10 cellular contexts compared by ENCODE assay signal in the genomic region with DNA sequence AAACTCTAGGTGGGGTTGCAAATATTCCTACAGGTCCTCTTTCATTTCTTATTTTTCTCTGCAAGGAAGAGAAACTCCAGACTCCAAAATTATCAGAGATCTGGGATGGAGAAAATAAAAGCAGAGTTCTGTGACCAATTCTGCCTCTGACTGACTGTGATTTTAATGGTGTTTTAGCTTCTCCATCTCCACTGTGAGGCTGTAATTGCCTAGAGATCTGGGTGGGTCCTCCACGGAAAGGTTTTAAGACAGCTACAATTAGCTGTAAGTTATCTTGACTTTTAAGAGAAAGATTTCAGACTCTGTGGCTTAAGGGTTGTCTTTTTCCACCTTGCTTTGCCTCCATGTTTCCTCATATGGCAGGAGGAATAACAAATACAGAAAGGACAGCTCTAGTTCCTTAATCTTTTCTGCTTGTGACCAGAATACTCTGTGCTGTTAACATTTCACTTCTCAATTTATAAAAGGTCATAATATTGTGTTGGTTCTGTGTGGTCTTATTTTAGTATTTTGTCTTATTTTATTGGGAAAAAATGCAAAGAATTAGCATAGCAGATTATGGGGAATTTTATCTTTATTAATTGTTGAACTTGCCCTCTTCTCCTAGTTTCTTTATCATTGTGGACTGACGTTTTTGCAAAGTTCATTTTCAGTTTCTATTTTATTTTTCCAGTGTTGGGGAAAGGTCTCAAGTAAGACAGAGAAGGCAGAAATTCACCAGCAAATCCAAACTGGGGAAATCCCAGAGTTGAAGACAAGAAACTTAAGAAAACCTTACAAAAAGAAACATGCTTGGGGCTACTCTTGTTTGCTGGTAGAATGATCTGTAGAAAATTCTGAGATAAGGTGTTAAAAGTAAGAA.
DNase-seq lines count a peak whose midpoint lies in the region; ATAC-seq and FAIRE-seq lines count a peak whose summit lies in the region.
"Had no signal": no experiment of that assay in that cellular context is flagged by ENCODE, and none has a peak within 500 bp of the region (broad histone marks: within the 10 kb centered on the region; RNA-seq: fewer than 3 reads in every experiment).

No MANE protein-coding gene starts in this region.

- H3K79me1 ChIP-seq in mesenchymal stem cell (replicated peaks; ENCODE audit: low read length, poor library complexity, severe bottlenecking): no peaks in the 10 kb centered on the region

- peak overlapping the region; percentile 72 for H3K27ac Mint-ChIP-seq in activated T-helper 1 cell treated with anti-CD3 and anti-CD28 coated beads, Interleukin-12 subunit alpha, Interleukin-12 subunit beta, Interleukin-2, Interleukin-4 antibody, amounts not matched to agents 30 ng/mL and 10 ng/mL and 1 ng/mL, durations not matched to agents 14 hours and 24 hours and 36 hours

- 78% methylated on average over 1 of the region's 2 CpGs for WGBS in mesenchymal stem cell
- WGBS in small intestine, 3 donors: 11 to 23% (median 14%) methylated on average over 2 of the region's 2 CpGs

- H2BK12ac ChIP-seq in mesenchymal stem cell (ENCODE audit: low read length in 2 of 2): no peak overlapping the region

- H3K27me3 ChIP-seq in ACC112 (ENCODE audit: insufficient read depth, low read length) (no peaks in the 10 kb centered on the region), mesenchymal stem cell (ENCODE audit: control insufficient read depth in 1 of 2, insufficient read depth in 1 of 2, low read length in 2 of 2) (no peaks in the 10 kb centered on the region), small intestine (ENCODE audit: control insufficient read depth in 2 of 2, insufficient read depth in 2 of 2, low read length in 2 of 2) (no peaks in the 10 kb centered on the region)

- H3K4me1 Mint-ChIP-seq in activated T-helper 1 cell treated with anti-CD3 and anti-CD28 coated beads, Interleukin-12 subunit alpha, Interleukin-12 subunit beta, Interleukin-2, Interleukin-4 antibody, amounts not matched to agents 30 ng/mL and 10 ng/mL and 1 ng/mL, durations not matched to agents 14 hours and 24 hours and 36 hours (ENCODE audit: low read depth): peaks cover 21% of the 10 kb centered on the region

- no peak overlapping the region for H2BK5ac ChIP-seq in mesenchymal stem cell (ENCODE audit: low read depth, low read length, poor library complexity, severe bottlenecking)

- FAIRE-seq in small intestine (lab: Jason Lieb, UNC): no peak

- H3K36me3 ChIP-seq in ACC112 (ENCODE audit: insufficient read depth, low read length) (no peaks in the 10 kb centered on the region), mesenchymal stem cell (ENCODE audit: control insufficient read depth in 1 of 2, insufficient read depth in 2 of 2, low read depth in 1 of 2, low read length in 2 of 2) (no peaks in the 10 kb centered on the region), small intestine (ENCODE audit: control insufficient read depth in 2 of 2, insufficient read depth in 2 of 2, low read length in 2 of 2) (no peaks in the 10 kb centered on the region)

- H3K4me3 ChIP-seq in ACC112 (ENCODE audit: low read depth, low read length): peak overlapping the region; percentile 45; the same call in 1 of the 2 replicates
- H3K4me3 ChIP-seq in mesenchymal stem cell (ENCODE audit: insufficient read depth in 1 of 2, low read depth in 1 of 2, low read length in 2 of 2): no peak overlapping the region
- H3K4me3 ChIP-seq in small intestine (ENCODE audit: low read depth in 1 of 2, low read length in 2 of 2): no peak overlapping the region

- H3K18ac ChIP-seq in mesenchymal stem cell (ENCODE audit: low read depth in 1 of 2, low read length in 2 of 2): no peak overlapping the region

- peaks cover 7% of the 10 kb centered on the region for H3K9me3 Mint-ChIP-seq in activated T-helper 1 cell treated with anti-CD3 and anti-CD28 coated beads, Interleukin-12 subunit alpha, Interleukin-12 subunit beta, Interleukin-2, Interleukin-4 antibody, amounts not matched to agents 30 ng/mL and 10 ng/mL and 1 ng/mL, durations not matched to agents 14 hours and 24 hours and 36 hours

- no peak overlapping the region for H2BK120ac ChIP-seq in mesenchymal stem cell (ENCODE audit: low read depth, low read length)

- peak overlapping the region; percentile 31 for H3K9ac ChIP-seq in mesenchymal stem cell (ENCODE audit: low read length)

- no peaks in the 10 kb centered on the region for H3K36me3 Mint-ChIP-seq in activated T-helper 1 cell treated with anti-CD3 and anti-CD28 coated beads, Interleukin-12 subunit alpha, Interleukin-12 subunit beta, Interleukin-2, Interleukin-4 antibody, amounts not matched to agents 30 ng/mL and 10 ng/mL and 1 ng/mL, durations not matched to agents 14 hours and 24 hours and 36 hours (ENCODE audit: low read depth)

- no peak overlapping the region for H2BK15ac ChIP-seq in mesenchymal stem cell (ENCODE audit: low read depth, poor library complexity, severe bottlenecking)

- no peaks in the 10 kb centered on the region for H3K79me2 ChIP-seq in ACC112 (ENCODE audit: control insufficient read depth, insufficient read depth, low read length, unreplicated experiment)

- H3K27ac ChIP-seq in ACC112 (ENCODE audit: low read depth, low read length) (no peak overlapping the region), mesenchymal stem cell (ENCODE audit: low read length, poor library complexity, severe bottlenecking) (no peak overlapping the region), small intestine (ENCODE audit: low read depth in 1 of 2, low read length in 1 of 2) (peak overlapping the region in 1 of 2 donors; percentile 11)
- H3K27ac ChIP-seq: C4-2B had no signal

- H3K27me3 Mint-ChIP-seq in activated T-helper 1 cell treated with anti-CD3 and anti-CD28 coated beads, Interleukin-12 subunit alpha, Interleukin-12 subunit beta, Interleukin-2, Interleukin-4 antibody, amounts not matched to agents 30 ng/mL and 10 ng/mL and 1 ng/mL, durations not matched to agents 14 hours and 24 hours and 36 hours (ENCODE audit: insufficient read depth): peaks cover 1% of the 10 kb centered on the region

- no peak for DNase-seq in activated T-helper 1 cell treated with anti-CD3 and anti-CD28 coated beads, Interleukin-12 subunit alpha, Interleukin-12 subunit beta, Interleukin-2, Interleukin-4 antibody, amounts not matched to agents 30 ng/mL and 10 ng/mL and 1 ng/mL, durations not matched to agents 14 hours and 24 hours and 36 hours (ENCODE audit: low spot score)
- DNase-seq in mesenchymal stem cell (no peak), small intestine (no peak), NCI-H1048 (lab: John Stamatoyannopoulos, UW) (no peak)
- DNase-seq in stimulated activated CD4-positive, alpha-beta T cell treated with anti-CD3 and anti-CD28 coated beads, Interleukin-15, amount 100 ng/mL, for 24 hours: no peak
- DNase-seq: NCI-H2081 treated with DMSO at 0.1 percent for 48 hours had no signal

- peak overlapping the region; percentile 79 for H2AFZ ChIP-seq in ACC112 (ENCODE audit: low read length, unreplicated experiment)
- no peak overlapping the region for H2AFZ ChIP-seq in mesenchymal stem cell (ENCODE audit: low read depth, low read length)

- intact Hi-C loops in activated T-helper 1 cell treated with anti-CD3 and anti-CD28 coated beads, Interleukin-12 subunit alpha, Interleukin-12 subunit beta, Interleukin-2, Interleukin-4 antibody, amounts not matched to agents 30 ng/mL and 10 ng/mL and 1 ng/mL, durations not matched to agents 14 hours and 24 hours and 36 hours (cut with micrococcal nuclease): loop anchor here (2.0 kb wide), 1 partner anchor 305 kb away; no protein-coding TSS in a partner anchor

- no peak overlapping the region for H2AK5ac ChIP-seq in mesenchymal stem cell (ENCODE audit: low read length, severe bottlenecking)

- no peak overlapping the region for H3K4me3 Mint-ChIP-seq in activated T-helper 1 cell treated with anti-CD3 and anti-CD28 coated beads, Interleukin-12 subunit alpha, Interleukin-12 subunit beta, Interleukin-2, Interleukin-4 antibody, amounts not matched to agents 30 ng/mL and 10 ng/mL and 1 ng/mL, durations not matched to agents 14 hours and 24 hours and 36 hours

- H3K4ac ChIP-seq in mesenchymal stem cell (ENCODE audit: low read depth in 1 of 2, low read length in 2 of 2): no peak overlapping the region

- H4K8ac ChIP-seq in mesenchymal stem cell (ENCODE audit: low read length): no peak overlapping the region

- H3K4me2 ChIP-seq in mesenchymal stem cell (ENCODE audit: low read length, poor library complexity, severe bottlenecking): no peak overlapping the region

- no peak overlapping the region for H3K14ac ChIP-seq in mesenchymal stem cell (ENCODE audit: low read length in 2 of 2)

- H4K91ac ChIP-seq in mesenchymal stem cell (ENCODE audit: low read length): no peak overlapping the region

- no peak overlapping the region for H3K23ac ChIP-seq in mesenchymal stem cell (ENCODE audit: low read length in 2 of 2)

- H3K9me3 ChIP-seq in mesenchymal stem cell (ENCODE audit: control insufficient read depth, low read length): no peaks in the 10 kb centered on the region
- H3K9me3 ChIP-seq in small intestine (ENCODE audit: control insufficient read depth, low read depth): no peaks in the 10 kb centered on the region

- ATAC-seq in GM19372 (IDR thresholded peaks at IDR 0.05; ENCODE audit: low read depth, unreplicated experiment) (peak; percentile 50), GM18909 (IDR thresholded peaks at IDR 0.05; ENCODE audit: poor library complexity, unreplicated experiment) (no peak)

- H3K4me1 ChIP-seq in ACC112 (ENCODE audit: control insufficient read depth, insufficient read depth, low read length, unreplicated experiment) (no peaks in the 10 kb centered on the region), mesenchymal stem cell (ENCODE audit: control insufficient read depth, insufficient read depth, low read depth, low read length) (no peaks in the 10 kb centered on the region), small intestine (ENCODE audit: control insufficient read depth in 2 of 2, insufficient read depth in 1 of 2, low read depth in 1 of 2, low read length in 1 of 2) (no peaks in the 10 kb centered on the region)
